In the genomic region with DNA sequence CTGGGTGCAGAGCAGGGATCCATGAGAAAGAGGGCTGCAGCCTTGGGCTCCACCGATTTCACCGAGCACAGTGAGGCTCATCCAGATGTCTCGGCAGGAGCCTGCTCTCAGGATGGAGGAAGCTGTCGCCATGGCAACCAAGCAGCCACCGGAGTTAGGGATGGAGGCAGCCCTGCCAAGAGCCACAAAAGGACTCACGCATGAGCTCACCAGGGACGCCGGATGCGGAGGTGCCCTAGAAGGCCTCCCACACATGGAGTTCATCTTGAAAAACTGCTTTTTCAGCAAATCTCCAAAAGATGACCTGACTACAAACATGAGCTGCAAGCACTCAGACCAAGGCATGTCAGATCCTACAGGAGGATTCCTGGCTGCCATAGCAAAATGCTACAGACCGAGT, we compare ENCODE assay signal across 19 cellular contexts.
DNase-seq lines count a peak whose midpoint lies in the region; ATAC-seq and TF ChIP-seq lines count a peak whose summit lies in the region.
"Had no signal": no experiment of that assay in that cellular context is flagged by ENCODE, and none has a peak within 500 bp of the region (broad histone marks: within the 10 kb centered on the region; RNA-seq: fewer than 3 reads in every experiment).

No MANE protein-coding gene starts in this region.

- H3K27ac Mint-ChIP-seq in glutamatergic neuron (ENCODE audit: unreplicated experiment) (no peak overlapping the region), T-helper 17 cell (no peak overlapping the region)
- no peak overlapping the region for H3K27ac Mint-ChIP-seq in activated naive CD4-positive, alpha-beta T cell treated with anti-CD3 and anti-CD28 coated beads, Interleukin-2, amount 50 U/mL, for 72 hours
- H3K27ac Mint-ChIP-seq: activated T-cell treated with anti-CD3 and anti-CD28 coated beads, Interleukin-2, amount 50 U/mL, for 72 hours; CD8-positive, alpha-beta memory T cell had no signal

- intact Hi-C loops in posterior cingulate gyrus (cut with DNase I) = no loop called here

- H3K4me1 Mint-ChIP-seq in glutamatergic neuron (ENCODE audit: low read depth, unreplicated experiment) (peaks cover 7% of the 10 kb centered on the region), T-helper 17 cell (no peaks in the 10 kb centered on the region)
- H3K4me1 Mint-ChIP-seq: CD8-positive, alpha-beta memory T cell had no signal

- peaks cover 6% of the 10 kb centered on the region for H3K9me3 Mint-ChIP-seq in glutamatergic neuron (ENCODE audit: unreplicated experiment)
- no peaks in the 10 kb centered on the region for H3K9me3 Mint-ChIP-seq in activated naive CD4-positive, alpha-beta T cell treated with anti-CD3 and anti-CD28 coated beads, Interleukin-2, amount 50 U/mL, for 72 hours

- TF ChIP-seq CTCF in glutamatergic neuron (IDR thresholded peaks at IDR 0.05; ENCODE audit: partially characterized antibody, unreplicated experiment) = no peak

- peak; percentile 29 for DNase-seq in NCI-H1105 treated with DMSO at 0.1 percent for 48 hours (lab: John Stamatoyannopoulos, UW)
- DNase-seq in NCI-H1105 (lab: John Stamatoyannopoulos, UW) = no peak
- peak; percentile 88 for DNase-seq in NCI-H2227 (lab: John Stamatoyannopoulos, UW; ENCODE audit: unreplicated experiment)
- DNase-seq in glutamatergic neuron = peak; percentile 83
- DNase-seq in posterior cingulate gyrus = peak; percentile 47 to 98 (median 89)
- no peak for DNase-seq in activated naive CD4-positive, alpha-beta T cell treated with anti-CD3 and anti-CD28 coated beads, Interleukin-2, amount 50 U/mL, for 72 hours (ENCODE audit: low spot score in 2 of 2)
- DNase-seq in OCI-M2 (lab: John Stamatoyannopoulos, UW; ENCODE audit: unreplicated experiment) = no peak
- no peak for DNase-seq in T-helper 17 cell
- DNase-seq: 8988T; activated CD4-positive, alpha-beta T cell treated with anti-CD3 and anti-CD28 coated beads, Interleukin-2, amount 50 U/mL, for 48 hours; activated T-cell treated with anti-CD3 and anti-CD28 coated beads, Interleukin-2, amount 50 U/mL, for 72 hours; CD8-positive, alpha-beta memory T cell; heart right ventricle; left colon; NCI-H187 treated with DMSO at 0.1 percent for 48 hours; stomach had no signal

- no peak overlapping the region for H3K4me3 Mint-ChIP-seq in glutamatergic neuron (ENCODE audit: unreplicated experiment)
- no peak overlapping the region for H3K4me3 Mint-ChIP-seq in T-helper 17 cell
- H3K4me3 Mint-ChIP-seq: activated T-cell treated with anti-CD3 and anti-CD28 coated beads, Interleukin-2, amount 50 U/mL, for 72 hours; CD8-positive, alpha-beta memory T cell had no signal

- H3K36me3 Mint-ChIP-seq in glutamatergic neuron (ENCODE audit: unreplicated experiment) = no peaks in the 10 kb centered on the region
- H3K36me3 Mint-ChIP-seq in activated naive CD4-positive, alpha-beta T cell treated with anti-CD3 and anti-CD28 coated beads, Interleukin-2, amount 50 U/mL, for 72 hours = no peaks in the 10 kb centered on the region
- H3K36me3 Mint-ChIP-seq in T-helper 17 cell (ENCODE audit: low read depth) = no peaks in the 10 kb centered on the region
- H3K36me3 Mint-ChIP-seq: CD8-positive, alpha-beta memory T cell had no signal

- H3K9me3 ChIP-seq in T-helper 17 cell (ENCODE audit: control insufficient read depth, low read length, poor library complexity, severe bottlenecking) = no peaks in the 10 kb centered on the region
- H3K9me3 ChIP-seq: prostate gland, SJSA1 had no signal

- ATAC-seq in activated naive CD4-positive, alpha-beta T cell treated with anti-CD3 and anti-CD28 coated beads, Interleukin-2, amount 50 U/mL, for 72 hours = no peak
- no peak for ATAC-seq in T-helper 17 cell
- ATAC-seq: activated T-cell treated with anti-CD3 and anti-CD28 coated beads, Interleukin-2, amount 50 U/mL, for 72 hours; esophagus mucosa; heart right ventricle had no signal

- H3K27me3 Mint-ChIP-seq in glutamatergic neuron (ENCODE audit: unreplicated experiment) (peaks cover 2% of the 10 kb centered on the region), T-helper 17 cell (peaks cover 37% of the 10 kb centered on the region)

Comparison
In these comparisons a context has a peak if more than half of its experiments do, and no peak if none do; other contexts are left out.
1. DNase-seq: peak in NCI-H1105 treated with DMSO at 0.1 percent for 48 hours (single experiment), NCI-H2227 (single experiment), glutamatergic neuron (single experiment) and posterior cingulate gyrus (10 of 10); none in NCI-H1105 (single experiment), activated naive CD4-positive, alpha-beta T cell treated with anti-CD3 and anti-CD28 coated beads, Interleukin-2, amount 50 U/mL, for 72 hours (0 of 2), OCI-M2 (single experiment) and T-helper 17 cell (0 of 3).